In genomic region chr4:80070880-80071620, GRCh38 we compare ENCODE assay signal across 8 cellular contexts. TPM values are rescaled to one million over a fixed set of nuclear protein-coding genes. Genes with fewer than 3 reads are reported as not detected.
A peak's percentile ranks its signal among the peaks of the same experiment; 100 is the strongest.
DNase-seq lines count a peak whose midpoint lies in the region; ATAC-seq and TF ChIP-seq lines count a peak whose summit lies in the region.

No MANE protein-coding gene starts in this region.

- DNase-seq in GM03348 (ENCODE audit: low spot score) (peak; percentile 17), SK-N-MC (ENCODE audit: low read depth, low spot score) (no peak), fibroblast of mammary gland (ENCODE audit: low read depth) (no peak), renal cortical epithelial cell (ENCODE audit: low read depth) (peak; percentile 82), NCI-H774 (lab: John Stamatoyannopoulos, UW) (no peak), amygdala (lab: John Stamatoyannopoulos, UW) (no peak), HK-2 (ENCODE audit: unreplicated experiment) (no peak)

- H3K27ac ChIP-seq in SK-N-MC: no peak overlapping the region

- H3K9ac ChIP-seq in SK-N-MC (ENCODE audit: insufficient read length): no peak overlapping the region

- no peak for TF ChIP-seq CTCF in fibroblast of mammary gland (conservative IDR thresholded peaks at IDR 0.05; ENCODE audit: control insufficient read depth, insufficient read depth, low read depth, low read length)

- H3K4me3 ChIP-seq in SK-N-MC (peak overlapping the region; percentile 84), fibroblast of mammary gland (ENCODE audit: control insufficient read depth, low read depth, low read length) (peak overlapping the region; percentile 88)

- ATAC-seq in HG03354 (IDR thresholded peaks at IDR 0.05; ENCODE audit: poor library complexity, severe bottlenecking, unreplicated experiment): no peak

- no peaks in the 10 kb centered on the region for H3K36me3 ChIP-seq in SK-N-MC (ENCODE audit: insufficient read depth, low read length)

- no peaks in the 10 kb centered on the region for H3K9me3 ChIP-seq in SK-N-MC (ENCODE audit: low read depth, low read length)

RNA-seq across cellular contexts. Expression of gene ANTXR2, which starts 2.0 kb away (rescaled TPM):
- total RNA-seq in renal cortical epithelial cell: 15.1 and 32.2 TPM in 2 replicates

Comparison
In these comparisons a context has a peak if more than half of its experiments do, and no peak if none do; other contexts are left out.
1. DNase-seq: peak in GM03348 (single experiment) and renal cortical epithelial cell (single experiment); none in SK-N-MC (single experiment), fibroblast of mammary gland (single experiment), NCI-H774 (single experiment), amygdala (0 of 56) and HK-2 (single experiment).